In the genomic region with DNA sequence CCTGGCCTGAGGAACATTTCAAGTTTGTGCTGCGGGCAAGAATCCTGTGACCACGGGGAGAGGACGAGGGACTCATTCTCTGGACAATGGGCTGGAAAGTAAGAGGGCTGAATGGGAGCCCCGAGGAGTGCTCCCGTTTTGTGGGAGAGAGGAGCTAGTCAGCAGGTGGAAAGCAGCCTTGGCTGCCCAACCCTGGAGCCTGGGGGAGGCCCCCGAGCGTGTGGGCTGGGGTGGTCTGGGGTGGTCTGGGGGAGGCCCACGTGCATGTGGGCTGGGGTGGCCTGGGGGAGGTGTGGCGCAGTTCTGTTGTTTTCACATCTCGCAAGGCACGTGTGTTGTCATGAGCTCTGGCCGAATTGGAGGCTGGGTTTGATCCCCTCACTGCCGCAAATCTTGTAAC, we compare ENCODE assay signal across 14 cellular contexts.
"Had no signal": no experiment of that assay in that cellular context is flagged by ENCODE, and none has a peak within 500 bp of the region (broad histone marks: within the 10 kb centered on the region; RNA-seq: fewer than 3 reads in every experiment).

No MANE protein-coding gene starts in this region.

- DNase-seq: activated CD4-positive, alpha-beta memory T cell treated with anti-CD3 and anti-CD28 coated beads, Interleukin-2, amount 10 ng/mL, durations not matched to agents 7 days and 5 days; activated CD4-positive, alpha-beta T cell treated with anti-CD3 and anti-CD28 coated beads for 36 hours; activated CD8-positive, alpha-beta memory T cell treated with anti-CD3 and anti-CD28 coated beads, Interleukin-2, amount 50 U/mL, for 48 hours; activated naive CD4-positive, alpha-beta T cell; colonic mucosa; effector CD4-positive, alpha-beta T cell; gastrocnemius medialis; right lobe of liver; stimulated activated CD4-positive, alpha-beta T cell treated with anti-CD3 and anti-CD28 coated beads, Interleukin-12 subunit alpha, Interleukin-12 subunit beta, amount 100 ng/mL, for 4 hours; stimulated activated naive CD4-positive, alpha-beta T cell treated with Interleukin-2 at 50 U/mL for 16 hours; T1000 had no signal

- H3K27me3 Mint-ChIP-seq: activated CD4-positive, alpha-beta memory T cell treated with anti-CD3 and anti-CD28 coated beads, Interleukin-2, amount 10 ng/mL, durations not matched to agents 7 days and 5 days; activated CD4-positive, alpha-beta T cell treated with anti-CD3 and anti-CD28 coated beads for 36 hours; type B pancreatic cell had no signal

- H3K4me1 ChIP-seq: colonic mucosa, prostate gland, right lobe of liver had no signal

- H3K27ac Mint-ChIP-seq: activated CD4-positive, alpha-beta memory T cell treated with anti-CD3 and anti-CD28 coated beads, Interleukin-2, amount 10 ng/mL, durations not matched to agents 7 days and 5 days; type B pancreatic cell had no signal

- H3K4me3 ChIP-seq: colonic mucosa, gastrocnemius medialis, prostate gland, right lobe of liver had no signal

- H3K9me3 ChIP-seq: colonic mucosa, gastrocnemius medialis, prostate gland, right lobe of liver had no signal

- H3K27me3 ChIP-seq: colonic mucosa, gastrocnemius medialis, right lobe of liver had no signal

- H3K27ac ChIP-seq: colonic mucosa, gastrocnemius medialis, prostate gland, right lobe of liver, VCaP had no signal

- ATAC-seq: activated CD4-positive, alpha-beta T cell treated with anti-CD3 and anti-CD28 coated beads for 36 hours; gastrocnemius medialis had no signal

- H3K36me3 ChIP-seq: colonic mucosa, prostate gland had no signal

- H3K9me3 Mint-ChIP-seq: activated CD4-positive, alpha-beta memory T cell treated with anti-CD3 and anti-CD28 coated beads, Interleukin-2, amount 10 ng/mL, durations not matched to agents 7 days and 5 days; type B pancreatic cell had no signal

- H3K4me3 Mint-ChIP-seq: activated CD4-positive, alpha-beta memory T cell treated with anti-CD3 and anti-CD28 coated beads, Interleukin-2, amount 10 ng/mL, durations not matched to agents 7 days and 5 days; activated CD4-positive, alpha-beta T cell treated with anti-CD3 and anti-CD28 coated beads for 36 hours; type B pancreatic cell had no signal
